Comparison of ENCODE assay signal across 8 cellular contexts in the genomic region with DNA sequence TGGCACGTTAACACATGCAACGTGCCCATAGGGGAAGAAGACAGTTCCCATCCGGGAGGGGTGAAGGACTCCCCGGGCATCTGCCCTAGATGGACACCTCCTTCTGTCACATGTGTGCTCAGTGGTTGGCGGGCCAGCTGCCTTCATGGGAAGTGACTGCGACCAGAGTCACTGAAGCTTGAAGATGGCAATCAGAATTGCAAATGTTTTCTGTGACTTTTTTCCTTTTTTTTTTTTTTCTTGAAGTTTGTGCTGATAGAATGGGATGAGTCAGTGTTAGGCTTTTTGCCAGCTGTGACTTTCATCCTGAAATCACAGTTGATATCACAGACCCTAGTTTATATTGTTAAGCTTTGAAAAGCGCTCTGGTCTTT.
DNase-seq lines count a peak whose midpoint lies in the region; ATAC-seq and TF ChIP-seq lines count a peak whose summit lies in the region.

No MANE protein-coding gene starts in this region.

- CTCF ChIA-PET in activated CD4-positive, alpha-beta memory T cell treated with anti-CD3 and anti-CD28 coated beads, Interleukin-2, amount 10 ng/mL, durations not matched to agents 7 days and 5 days (lab: Charles Lee) = interaction anchor here (0.7 kb wide), 1 partner anchor 826 kb away, joined by 3 read pairs; no protein-coding TSS in a partner anchor

- H3K4me1 Mint-ChIP-seq in activated CD4-positive, alpha-beta memory T cell treated with anti-CD3 and anti-CD28 coated beads, Interleukin-2, amount 10 ng/mL, durations not matched to agents 7 days and 5 days = no peaks in the 10 kb centered on the region

- no peak for TF ChIP-seq CTCF in GM13977 (IDR thresholded peaks at IDR 0.05; ENCODE audit: extremely low read depth, insufficient read depth, missing control alignments)

- H3K9me3 Mint-ChIP-seq in activated CD4-positive, alpha-beta memory T cell treated with anti-CD3 and anti-CD28 coated beads, Interleukin-2, amount 10 ng/mL, durations not matched to agents 7 days and 5 days = no peaks in the 10 kb centered on the region

- H3K27me3 Mint-ChIP-seq in activated CD4-positive, alpha-beta memory T cell treated with anti-CD3 and anti-CD28 coated beads, Interleukin-2, amount 10 ng/mL, durations not matched to agents 7 days and 5 days = no peaks in the 10 kb centered on the region

- POLR2A ChIA-PET in activated CD4-positive, alpha-beta memory T cell treated with anti-CD3 and anti-CD28 coated beads, Interleukin-2, amount 10 ng/mL, durations not matched to agents 7 days and 5 days (lab: Charles Lee) = no interaction called here

- DNase-seq in GF-D8 (lab: John Stamatoyannopoulos, UW) = peak; percentile 69
- peak; percentile 21 for DNase-seq in H4 (ENCODE audit: low spot score)
- peak; percentile 86 to 88 for DNase-seq in lung microvascular endothelial cell (ENCODE audit: low read depth in 2 of 2)
- no peak for DNase-seq in activated CD4-positive, alpha-beta memory T cell treated with anti-CD3 and anti-CD28 coated beads, Interleukin-2, amount 10 ng/mL, durations not matched to agents 7 days and 5 days
- no peak for DNase-seq in GM13977 (ENCODE audit: low spot score)
- no peak for DNase-seq in activated CD4-positive, alpha-beta T cell treated with anti-CD3 and anti-CD28 coated beads for 1 hour

- peak; percentile 57 for ATAC-seq in SK-N-SH treated with all-trans-retinoic acid at 6 μM for 48 hours
- ATAC-seq in HG02588 (IDR thresholded peaks at IDR 0.05; ENCODE audit: unreplicated experiment) = no peak

- peaks cover 62% of the 10 kb centered on the region for H3K36me3 Mint-ChIP-seq in activated CD4-positive, alpha-beta memory T cell treated with anti-CD3 and anti-CD28 coated beads, Interleukin-2, amount 10 ng/mL, durations not matched to agents 7 days and 5 days (ENCODE audit: low read depth)

- in situ Hi-C loops in GM13977 (cut with MboI; ENCODE audit: low pct_unique_long_range_greater_than_20kb, low sequenced_read_pairs, unreplicated experiment) = no loop called here

- no peak overlapping the region for H3K27ac Mint-ChIP-seq in activated CD4-positive, alpha-beta memory T cell treated with anti-CD3 and anti-CD28 coated beads, Interleukin-2, amount 10 ng/mL, durations not matched to agents 7 days and 5 days

- no peak overlapping the region for H3K4me3 Mint-ChIP-seq in activated CD4-positive, alpha-beta memory T cell treated with anti-CD3 and anti-CD28 coated beads, Interleukin-2, amount 10 ng/mL, durations not matched to agents 7 days and 5 days

TF ChIP-seq in SK-N-SH treated with all-trans-retinoic acid at 6 μM for 48 hours, 23 proteins besides CTCF, POLR2A, EP300 and RAD21:
- TF ChIP-seq ZNF565 (CRISPR knock-in tag; conservative IDR thresholded peaks at IDR 0.05; ENCODE audit: low read depth) (no peak), ZNF8 (CRISPR knock-in tag; IDR thresholded peaks at IDR 0.05) (no peak), PPARA (CRISPR knock-in tag; IDR thresholded peaks at IDR 0.05; ENCODE audit: borderline replicate concordance) (no peak), ZC3H10 (CRISPR knock-in tag; IDR thresholded peaks at IDR 0.05) (no peak), CSDC2 (CRISPR knock-in tag; IDR thresholded peaks at IDR 0.05) (no peak), RARB (CRISPR knock-in tag; IDR thresholded peaks at IDR 0.05) (no peak), TCF4 (CRISPR knock-in tag; IDR thresholded peaks at IDR 0.05; ENCODE audit: borderline replicate concordance) (no peak), OSR1 (CRISPR knock-in tag; IDR thresholded peaks at IDR 0.05) (no peak), ZNF70 (CRISPR knock-in tag; IDR thresholded peaks at IDR 0.05) (no peak), ARNTL (CRISPR knock-in tag; IDR thresholded peaks at IDR 0.05; ENCODE audit: borderline replicate concordance, low read depth) (no peak)
- TF ChIP-seq, protein P1, sequence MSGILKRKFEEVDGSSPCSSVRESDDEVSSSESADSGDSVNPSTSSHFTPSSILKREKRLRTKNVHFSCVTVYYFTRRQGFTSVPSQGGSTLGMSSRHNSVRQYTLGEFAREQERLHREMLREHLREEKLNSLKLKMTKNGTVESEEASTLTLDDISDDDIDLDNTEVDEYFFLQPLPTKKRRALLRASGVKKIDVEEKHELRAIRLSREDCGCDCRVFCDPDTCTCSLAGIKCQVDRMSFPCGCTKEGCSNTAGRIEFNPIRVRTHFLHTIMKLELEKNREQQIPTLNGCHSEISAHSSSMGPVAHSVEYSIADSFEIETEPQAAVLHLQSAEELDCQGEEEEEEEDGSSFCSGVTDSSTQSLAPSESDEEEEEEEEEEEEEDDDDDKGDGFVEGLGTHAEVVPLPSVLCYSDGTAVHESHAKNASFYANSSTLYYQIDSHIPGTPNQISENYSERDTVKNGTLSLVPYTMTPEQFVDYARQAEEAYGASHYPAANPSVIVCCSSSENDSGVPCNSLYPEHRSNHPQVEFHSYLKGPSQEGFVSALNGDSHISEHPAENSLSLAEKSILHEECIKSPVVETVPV (CRISPR knock-in tag; IDR thresholded peaks at IDR 0.05) = no peak
- TF ChIP-seq, protein P2, sequence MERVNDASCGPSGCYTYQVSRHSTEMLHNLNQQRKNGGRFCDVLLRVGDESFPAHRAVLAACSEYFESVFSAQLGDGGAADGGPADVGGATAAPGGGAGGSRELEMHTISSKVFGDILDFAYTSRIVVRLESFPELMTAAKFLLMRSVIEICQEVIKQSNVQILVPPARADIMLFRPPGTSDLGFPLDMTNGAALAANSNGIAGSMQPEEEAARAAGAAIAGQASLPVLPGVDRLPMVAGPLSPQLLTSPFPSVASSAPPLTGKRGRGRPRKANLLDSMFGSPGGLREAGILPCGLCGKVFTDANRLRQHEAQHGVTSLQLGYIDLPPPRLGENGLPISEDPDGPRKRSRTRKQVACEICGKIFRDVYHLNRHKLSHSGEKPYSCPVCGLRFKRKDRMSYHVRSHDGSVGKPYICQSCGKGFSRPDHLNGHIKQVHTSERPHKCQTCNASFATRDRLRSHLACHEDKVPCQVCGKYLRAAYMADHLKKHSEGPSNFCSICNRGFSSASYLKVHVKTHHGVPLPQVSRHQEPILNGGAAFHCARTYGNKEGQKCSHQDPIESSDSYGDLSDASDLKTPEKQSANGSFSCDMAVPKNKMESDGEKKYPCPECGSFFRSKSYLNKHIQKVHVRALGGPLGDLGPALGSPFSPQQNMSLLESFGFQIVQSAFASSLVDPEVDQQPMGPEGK (CRISPR knock-in tag; IDR thresholded peaks at IDR 0.05; ENCODE audit: borderline replicate concordance) = no peak
- TF ChIP-seq, protein P3, sequence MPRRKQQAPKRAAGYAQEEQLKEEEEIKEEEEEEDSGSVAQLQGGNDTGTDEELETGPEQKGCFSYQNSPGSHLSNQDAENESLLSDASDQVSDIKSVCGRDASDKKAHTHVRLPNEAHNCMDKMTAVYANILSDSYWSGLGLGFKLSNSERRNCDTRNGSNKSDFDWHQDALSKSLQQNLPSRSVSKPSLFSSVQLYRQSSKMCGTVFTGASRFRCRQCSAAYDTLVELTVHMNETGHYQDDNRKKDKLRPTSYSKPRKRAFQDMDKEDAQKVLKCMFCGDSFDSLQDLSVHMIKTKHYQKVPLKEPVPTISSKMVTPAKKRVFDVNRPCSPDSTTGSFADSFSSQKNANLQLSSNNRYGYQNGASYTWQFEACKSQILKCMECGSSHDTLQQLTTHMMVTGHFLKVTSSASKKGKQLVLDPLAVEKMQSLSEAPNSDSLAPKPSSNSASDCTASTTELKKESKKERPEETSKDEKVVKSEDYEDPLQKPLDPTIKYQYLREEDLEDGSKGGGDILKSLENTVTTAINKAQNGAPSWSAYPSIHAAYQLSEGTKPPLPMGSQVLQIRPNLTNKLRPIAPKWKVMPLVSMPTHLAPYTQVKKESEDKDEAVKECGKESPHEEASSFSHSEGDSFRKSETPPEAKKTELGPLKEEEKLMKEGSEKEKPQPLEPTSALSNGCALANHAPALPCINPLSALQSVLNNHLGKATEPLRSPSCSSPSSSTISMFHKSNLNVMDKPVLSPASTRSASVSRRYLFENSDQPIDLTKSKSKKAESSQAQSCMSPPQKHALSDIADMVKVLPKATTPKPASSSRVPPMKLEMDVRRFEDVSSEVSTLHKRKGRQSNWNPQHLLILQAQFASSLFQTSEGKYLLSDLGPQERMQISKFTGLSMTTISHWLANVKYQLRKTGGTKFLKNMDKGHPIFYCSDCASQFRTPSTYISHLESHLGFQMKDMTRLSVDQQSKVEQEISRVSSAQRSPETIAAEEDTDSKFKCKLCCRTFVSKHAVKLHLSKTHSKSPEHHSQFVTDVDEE (CRISPR knock-in tag; IDR thresholded peaks at IDR 0.05) = no peak
- TF ChIP-seq, protein P4, sequence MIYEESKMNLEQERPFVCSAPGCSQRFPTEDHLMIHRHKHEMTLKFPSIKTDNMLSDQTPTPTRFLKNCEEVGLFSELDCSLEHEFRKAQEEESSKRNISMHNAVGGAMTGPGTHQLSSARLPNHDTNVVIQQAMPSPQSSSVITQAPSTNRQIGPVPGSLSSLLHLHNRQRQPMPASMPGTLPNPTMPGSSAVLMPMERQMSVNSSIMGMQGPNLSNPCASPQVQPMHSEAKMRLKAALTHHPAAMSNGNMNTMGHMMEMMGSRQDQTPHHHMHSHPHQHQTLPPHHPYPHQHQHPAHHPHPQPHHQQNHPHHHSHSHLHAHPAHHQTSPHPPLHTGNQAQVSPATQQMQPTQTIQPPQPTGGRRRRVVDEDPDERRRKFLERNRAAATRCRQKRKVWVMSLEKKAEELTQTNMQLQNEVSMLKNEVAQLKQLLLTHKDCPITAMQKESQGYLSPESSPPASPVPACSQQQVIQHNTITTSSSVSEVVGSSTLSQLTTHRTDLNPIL (CRISPR knock-in tag; IDR thresholded peaks at IDR 0.05; ENCODE audit: low read depth) = no peak

Comparison
In these comparisons a context has a peak if more than half of its experiments do, and no peak if none do; other contexts are left out.
1. DNase-seq: peak in GF-D8 (single experiment), H4 (single experiment) and lung microvascular endothelial cell (2 of 2); none in activated CD4-positive, alpha-beta memory T cell treated with anti-CD3 and anti-CD28 coated beads, Interleukin-2, amount 10 ng/mL, durations not matched to agents 7 days and 5 days (single experiment), GM13977 (single experiment) and activated CD4-positive, alpha-beta T cell treated with anti-CD3 and anti-CD28 coated beads for 1 hour (single experiment).